18 cellular contexts compared by ENCODE assay signal in the genomic region with DNA sequence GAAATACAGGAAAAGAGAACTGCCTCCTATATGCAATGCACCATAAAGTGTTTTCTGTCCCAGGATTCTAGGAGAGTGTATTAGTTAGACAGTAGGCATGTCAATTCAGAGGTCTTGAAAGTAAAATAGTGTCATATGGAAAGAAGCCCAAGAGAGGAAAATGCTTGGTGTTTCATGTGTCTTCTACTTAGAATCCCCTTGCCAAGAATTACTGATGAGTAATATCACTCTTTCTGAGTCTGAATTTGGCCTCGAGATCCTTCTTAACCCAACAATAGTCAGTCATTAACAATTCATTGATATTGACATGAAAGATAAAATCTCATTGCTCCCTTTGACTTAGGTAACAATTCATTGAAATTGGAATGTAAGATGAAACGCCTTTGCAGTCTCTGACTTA.
A peak's percentile ranks its signal among the peaks of the same experiment; 100 is the strongest.
DNase-seq lines count a peak whose midpoint lies in the region; TF ChIP-seq lines count a peak whose summit lies in the region.
"Had no signal": no experiment of that assay in that cellular context is flagged by ENCODE, and none has a peak within 500 bp of the region (broad histone marks: within the 10 kb centered on the region; RNA-seq: fewer than 3 reads in every experiment).

No MANE protein-coding gene starts in this region.

- in situ Hi-C loops in astrocyte of the spinal cord (cut with HindIII; ENCODE audit: low sequenced_read_pairs) = no loop called here

- no peak for TF ChIP-seq CTCF in AG10803 (conservative IDR thresholded peaks at IDR 0.05; ENCODE audit: low read length)
- no peak for TF ChIP-seq CTCF in astrocyte of the spinal cord (IDR thresholded peaks at IDR 0.05; ENCODE audit: low read depth, low read length)
- no peak for TF ChIP-seq CTCF in foreskin fibroblast (IDR thresholded peaks at IDR 0.05; ENCODE audit: low read depth, low read length)

- H3K4me3 ChIP-seq in AG10803 (ENCODE audit: low read length) (no peak overlapping the region), astrocyte of the spinal cord (ENCODE audit: low read depth, low read length) (no peak overlapping the region), foreskin fibroblast (ENCODE audit: low read depth in 1 of 2, low read length in 2 of 2) (no peak overlapping the region)
- H3K4me3 ChIP-seq: SJSA1 had no signal

- DNase-seq in AG10803 (ENCODE audit: low read depth) (peak; percentile 25), M059J (ENCODE audit: low read depth) (peak; percentile 35), astrocyte of the spinal cord (ENCODE audit: low read depth, low spot score) (peak; percentile 12), foreskin fibroblast (peak; percentile 39 to 61), middle frontal gyrus (ENCODE audit: extremely low spot score, low spot score) (no peak)
- no peak for DNase-seq in activated CD4-positive, alpha-beta T cell treated with anti-CD3 and anti-CD28 coated beads, Interleukin-2, amount 50 U/mL, for 1 hour
- no peak for DNase-seq in activated T-cell treated with anti-CD3 and anti-CD28 coated beads, Interleukin-2, amount 50 U/mL, for 1 hour
- no peak for DNase-seq in activated CD4-positive, alpha-beta T cell treated with anti-CD3 and anti-CD28 coated beads for 4 hours
- DNase-seq: DND-41; GF-D8; HFFc6; Kasumi-1; NCI-H1105; NCI-H187; NCI-H226; NK-92 treated with Interleukin-12 subunit alpha and Interleukin-12 subunit beta, amount 100 ng/mL, for 24 hours; OCI-M1 had no signal

Comparison
In these comparisons a context has a peak if more than half of its experiments do, and no peak if none do; other contexts are left out.
1. DNase-seq: peak in AG10803 (single experiment), M059J (single experiment), astrocyte of the spinal cord (single experiment) and foreskin fibroblast (2 of 2); none in activated CD4-positive, alpha-beta T cell treated with anti-CD3 and anti-CD28 coated beads, Interleukin-2, amount 50 U/mL, for 1 hour (single experiment), activated T-cell treated with anti-CD3 and anti-CD28 coated beads, Interleukin-2, amount 50 U/mL, for 1 hour (single experiment), activated CD4-positive, alpha-beta T cell treated with anti-CD3 and anti-CD28 coated beads for 4 hours (0 of 2) and middle frontal gyrus (single experiment).